1 cellular context compared by ENCODE assay signal in genomic region chr11:14544611-14545010, GRCh38.
TF ChIP-seq lines count a peak whose summit lies in the region.

No MANE protein-coding gene starts in this region.

TF ChIP-seq in GM12878, 131 proteins besides CTCF, POLR2A, EP300 and RAD21 (continued from another document and continues in another):
- TF ChIP-seq, protein P1, sequence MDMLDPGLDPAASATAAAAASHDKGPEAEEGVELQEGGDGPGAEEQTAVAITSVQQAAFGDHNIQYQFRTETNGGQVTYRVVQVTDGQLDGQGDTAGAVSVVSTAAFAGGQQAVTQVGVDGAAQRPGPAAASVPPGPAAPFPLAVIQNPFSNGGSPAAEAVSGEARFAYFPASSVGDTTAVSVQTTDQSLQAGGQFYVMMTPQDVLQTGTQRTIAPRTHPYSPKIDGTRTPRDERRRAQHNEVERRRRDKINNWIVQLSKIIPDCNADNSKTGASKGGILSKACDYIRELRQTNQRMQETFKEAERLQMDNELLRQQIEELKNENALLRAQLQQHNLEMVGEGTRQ (IDR thresholded peaks at IDR 0.05; ENCODE audit: borderline replicate concordance, low read depth, low read length): no peak
- peak; percentile 76 for TF ChIP-seq ATF7 (IDR thresholded peaks at IDR 0.05; ENCODE audit: low read depth)
- TF ChIP-seq TARDBP (IDR thresholded peaks at IDR 0.05; ENCODE audit: borderline replicate concordance): no peak
- TF ChIP-seq PBX3 (IDR thresholded peaks at IDR 0.05; ENCODE audit: insufficient replicate concordance, low read depth, low read length): no peak
- TF ChIP-seq NR2C1 (IDR thresholded peaks at IDR 0.05): no peak
- no peak for TF ChIP-seq TCF12 (IDR thresholded peaks at IDR 0.05; ENCODE audit: low read depth, low read length)
- no peak for TF ChIP-seq PAX8 (IDR thresholded peaks at IDR 0.05)
- no peak for TF ChIP-seq FOXK2 (IDR thresholded peaks at IDR 0.05)
- no peak for TF ChIP-seq SUZ12 (IDR thresholded peaks at IDR 0.05; ENCODE audit: unreplicated experiment)
- TF ChIP-seq, protein P2, sequence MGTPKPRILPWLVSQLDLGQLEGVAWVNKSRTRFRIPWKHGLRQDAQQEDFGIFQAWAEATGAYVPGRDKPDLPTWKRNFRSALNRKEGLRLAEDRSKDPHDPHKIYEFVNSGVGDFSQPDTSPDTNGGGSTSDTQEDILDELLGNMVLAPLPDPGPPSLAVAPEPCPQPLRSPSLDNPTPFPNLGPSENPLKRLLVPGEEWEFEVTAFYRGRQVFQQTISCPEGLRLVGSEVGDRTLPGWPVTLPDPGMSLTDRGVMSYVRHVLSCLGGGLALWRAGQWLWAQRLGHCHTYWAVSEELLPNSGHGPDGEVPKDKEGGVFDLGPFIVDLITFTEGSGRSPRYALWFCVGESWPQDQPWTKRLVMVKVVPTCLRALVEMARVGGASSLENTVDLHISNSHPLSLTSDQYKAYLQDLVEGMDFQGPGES (IDR thresholded peaks at IDR 0.05): no peak
- TF ChIP-seq BACH1 (IDR thresholded peaks at IDR 0.05; ENCODE audit: borderline replicate concordance): peak; percentile 97
- TF ChIP-seq POLR2AphosphoS5 (IDR thresholded peaks at IDR 0.05; ENCODE audit: low read length): no peak
- no peak for TF ChIP-seq EGR1 (IDR thresholded peaks at IDR 0.05; ENCODE audit: borderline replicate concordance in 1 of 2, low read depth in 2 of 2, low read length in 2 of 2)
- no peak for TF ChIP-seq SREBF1 (IDR thresholded peaks at IDR 0.05; ENCODE audit: low read length)
- TF ChIP-seq ZBED1 (IDR thresholded peaks at IDR 0.05; ENCODE audit: borderline replicate concordance): peak; percentile 55; the same call in 1 of the 2 replicates
- no peak for TF ChIP-seq ZNF622 (IDR thresholded peaks at IDR 0.05)
- no peak for TF ChIP-seq ZBTB4 (CRISPR knock-in tag; IDR thresholded peaks at IDR 0.05)
- TF ChIP-seq, protein P3, sequence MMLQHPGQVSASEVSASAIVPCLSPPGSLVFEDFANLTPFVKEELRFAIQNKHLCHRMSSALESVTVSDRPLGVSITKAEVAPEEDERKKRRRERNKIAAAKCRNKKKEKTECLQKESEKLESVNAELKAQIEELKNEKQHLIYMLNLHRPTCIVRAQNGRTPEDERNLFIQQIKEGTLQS (IDR thresholded peaks at IDR 0.05; ENCODE audit: borderline replicate concordance, extremely low read depth, low read depth, low read length): no peak
- no peak for TF ChIP-seq POLR2AphosphoS2 (IDR thresholded peaks at IDR 0.05; ENCODE audit: low read depth, low read length)
- 0 out of 2 replicates have a peak, but pooled peaks have one; percentile 28 for TF ChIP-seq GABPA (IDR thresholded peaks at IDR 0.05; ENCODE audit: low read depth)
- peak; percentile 94 for TF ChIP-seq JUNB (IDR thresholded peaks at IDR 0.05)
- peak; percentile 77 to 81 for TF ChIP-seq BHLHE40 (IDR thresholded peaks at IDR 0.05; ENCODE audit: borderline replicate concordance in 1 of 2, low read depth in 2 of 2, low read length in 1 of 2)
- TF ChIP-seq PKNOX1 (IDR thresholded peaks at IDR 0.05): no peak
- no peak for TF ChIP-seq MLLT1 (IDR thresholded peaks at IDR 0.05)
- TF ChIP-seq, protein P4, sequence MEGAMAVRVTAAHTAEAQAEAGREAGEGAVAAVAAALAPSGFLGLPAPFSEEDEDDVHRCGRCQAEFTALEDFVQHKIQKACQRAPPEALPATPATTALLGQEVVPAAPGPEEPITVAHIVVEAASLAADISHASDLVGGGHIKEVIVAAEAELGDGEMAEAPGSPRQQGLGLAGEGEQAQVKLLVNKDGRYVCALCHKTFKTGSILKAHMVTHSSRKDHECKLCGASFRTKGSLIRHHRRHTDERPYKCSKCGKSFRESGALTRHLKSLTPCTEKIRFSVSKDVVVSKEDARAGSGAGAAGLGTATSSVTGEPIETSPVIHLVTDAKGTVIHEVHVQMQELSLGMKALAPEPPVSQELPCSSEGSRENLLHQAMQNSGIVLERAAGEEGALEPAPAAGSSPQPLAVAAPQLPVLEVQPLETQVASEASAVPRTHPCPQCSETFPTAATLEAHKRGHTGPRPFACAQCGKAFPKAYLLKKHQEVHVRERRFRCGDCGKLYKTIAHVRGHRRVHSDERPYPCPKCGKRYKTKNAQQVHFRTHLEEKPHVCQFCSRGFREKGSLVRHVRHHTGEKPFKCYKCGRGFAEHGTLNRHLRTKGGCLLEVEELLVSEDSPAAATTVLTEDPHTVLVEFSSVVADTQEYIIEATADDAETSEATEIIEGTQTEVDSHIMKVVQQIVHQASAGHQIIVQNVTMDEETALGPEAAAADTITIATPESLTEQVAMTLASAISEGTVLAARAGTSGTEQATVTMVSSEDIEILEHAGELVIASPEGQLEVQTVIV (IDR thresholded peaks at IDR 0.05; ENCODE audit: borderline replicate concordance, partially characterized antibody): no peak
- TF ChIP-seq PAX5 (IDR thresholded peaks at IDR 0.05; ENCODE audit: borderline replicate concordance, low read depth, low read length): no peak
- peak; percentile 52; the same call in 1 of the 2 replicates for TF ChIP-seq FOXM1 (IDR thresholded peaks at IDR 0.05; ENCODE audit: low read depth, low read length)
- no peak for TF ChIP-seq SREBF2 (IDR thresholded peaks at IDR 0.05; ENCODE audit: low read length)
- TF ChIP-seq, protein P5, sequence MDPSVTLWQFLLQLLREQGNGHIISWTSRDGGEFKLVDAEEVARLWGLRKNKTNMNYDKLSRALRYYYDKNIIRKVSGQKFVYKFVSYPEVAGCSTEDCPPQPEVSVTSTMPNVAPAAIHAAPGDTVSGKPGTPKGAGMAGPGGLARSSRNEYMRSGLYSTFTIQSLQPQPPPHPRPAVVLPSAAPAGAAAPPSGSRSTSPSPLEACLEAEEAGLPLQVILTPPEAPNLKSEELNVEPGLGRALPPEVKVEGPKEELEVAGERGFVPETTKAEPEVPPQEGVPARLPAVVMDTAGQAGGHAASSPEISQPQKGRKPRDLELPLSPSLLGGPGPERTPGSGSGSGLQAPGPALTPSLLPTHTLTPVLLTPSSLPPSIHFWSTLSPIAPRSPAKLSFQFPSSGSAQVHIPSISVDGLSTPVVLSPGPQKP (IDR thresholded peaks at IDR 0.05; ENCODE audit: low read depth, low read length): no peak
- no peak for TF ChIP-seq CEBPB (IDR thresholded peaks at IDR 0.05; ENCODE audit: borderline replicate concordance in 1 of 2, low read depth in 2 of 2, low read length in 2 of 2)
- no peak for TF ChIP-seq ZNF207 (IDR thresholded peaks at IDR 0.05; ENCODE audit: borderline replicate concordance)
- TF ChIP-seq TAF1 (IDR thresholded peaks at IDR 0.05; ENCODE audit: borderline replicate concordance, low read depth, low read length): no peak
- peak; percentile 37; the same call in 1 of the 2 replicates for TF ChIP-seq BMI1 (IDR thresholded peaks at IDR 0.05; ENCODE audit: borderline replicate concordance)
- TF ChIP-seq ZNF24 (IDR thresholded peaks at IDR 0.05): peak; percentile 71
- TF ChIP-seq MTA3 (IDR thresholded peaks at IDR 0.05; ENCODE audit: borderline replicate concordance, low read length): 0 out of 2 replicates have a peak, but pooled peaks have one; percentile 60
- TF ChIP-seq, protein P6, sequence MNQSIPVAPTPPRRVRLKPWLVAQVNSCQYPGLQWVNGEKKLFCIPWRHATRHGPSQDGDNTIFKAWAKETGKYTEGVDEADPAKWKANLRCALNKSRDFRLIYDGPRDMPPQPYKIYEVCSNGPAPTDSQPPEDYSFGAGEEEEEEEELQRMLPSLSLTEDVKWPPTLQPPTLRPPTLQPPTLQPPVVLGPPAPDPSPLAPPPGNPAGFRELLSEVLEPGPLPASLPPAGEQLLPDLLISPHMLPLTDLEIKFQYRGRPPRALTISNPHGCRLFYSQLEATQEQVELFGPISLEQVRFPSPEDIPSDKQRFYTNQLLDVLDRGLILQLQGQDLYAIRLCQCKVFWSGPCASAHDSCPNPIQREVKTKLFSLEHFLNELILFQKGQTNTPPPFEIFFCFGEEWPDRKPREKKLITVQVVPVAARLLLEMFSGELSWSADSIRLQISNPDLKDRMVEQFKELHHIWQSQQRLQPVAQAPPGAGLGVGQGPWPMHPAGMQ (IDR thresholded peaks at IDR 0.05; ENCODE audit: borderline replicate concordance): no peak
- no peak for TF ChIP-seq USF1 (IDR thresholded peaks at IDR 0.05; ENCODE audit: borderline replicate concordance, extremely low read length, insufficient read depth, low read depth, low read length)
- no peak for TF ChIP-seq FOS (IDR thresholded peaks at IDR 0.05; ENCODE audit: borderline replicate concordance, extremely low read depth, insufficient read length)
- no peak for TF ChIP-seq SRF (IDR thresholded peaks at IDR 0.05; ENCODE audit: low read depth in 2 of 2, low read length in 2 of 2)
- no peak for TF ChIP-seq NFYA (IDR thresholded peaks at IDR 0.05; ENCODE audit: borderline replicate concordance, low read depth, low read length)
- peak; percentile 35; the same call in 1 of the 2 replicates for TF ChIP-seq CREB1 (IDR thresholded peaks at IDR 0.05; ENCODE audit: low read depth)
- no peak for TF ChIP-seq ASH2L (IDR thresholded peaks at IDR 0.05; ENCODE audit: borderline replicate concordance, low read depth)
- TF ChIP-seq NKRF (conservative IDR thresholded peaks at IDR 0.05): no peak
